In the genomic region with DNA sequence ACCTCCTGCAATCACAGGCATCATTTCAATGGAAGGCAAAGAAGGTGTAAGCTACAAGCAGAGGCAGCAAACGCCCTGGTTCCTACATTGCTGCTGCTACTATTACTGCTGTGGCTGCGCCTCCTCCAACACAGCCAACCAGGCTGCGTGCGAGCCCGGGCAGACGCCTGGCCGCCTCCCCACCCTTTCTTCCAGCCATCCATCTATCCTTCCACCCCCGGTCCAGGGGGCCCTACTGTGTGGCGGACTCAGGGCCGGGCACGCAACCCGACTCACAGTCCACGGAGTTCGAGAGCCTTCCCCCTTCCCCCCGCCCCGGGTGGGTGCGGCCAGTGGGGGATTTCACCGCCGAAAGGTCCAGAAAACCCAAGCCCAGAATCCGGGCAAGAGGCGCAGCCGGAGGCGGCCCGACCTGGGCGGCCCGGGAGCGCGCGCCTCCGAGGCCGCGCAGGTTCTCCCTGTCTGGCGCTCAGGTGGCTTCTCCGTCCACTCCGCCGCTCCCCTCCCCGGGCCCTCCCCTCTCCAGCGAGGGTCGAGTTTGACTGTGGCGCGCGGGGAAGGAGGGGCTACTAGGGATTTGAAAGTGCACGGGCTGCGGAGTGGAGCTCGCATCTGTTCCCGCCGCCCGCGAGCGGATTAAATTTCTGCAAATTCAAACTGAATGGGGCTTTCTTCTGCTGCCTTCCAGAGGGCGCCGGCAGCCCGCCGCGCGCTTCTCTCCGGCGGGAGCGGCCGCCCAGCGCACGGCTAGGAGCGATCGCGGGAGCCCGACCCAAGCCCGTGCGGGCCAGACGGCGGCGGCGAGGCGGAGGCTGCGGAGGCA, we compare ENCODE assay signal across 8 cellular contexts. TPM values are rescaled to one million over a fixed set of nuclear protein-coding genes. Genes with fewer than 3 reads are reported as not detected.
DNase-seq lines count a peak whose midpoint lies in the region; ATAC-seq, FAIRE-seq and TF ChIP-seq lines count a peak whose summit lies in the region.

TSS of gene HUNK (plus strand) at position 569 of the 823 bp plus-strand sequence. CDS start 655 bp downstream, outside the sequence.

- H3K9me3 ChIP-seq in astrocyte (ENCODE audit: insufficient read depth, low read depth, low read length), result no peaks in the 10 kb centered on the region
- no peaks in the 10 kb centered on the region for H3K9me3 ChIP-seq in iPS-18a (ENCODE audit: control insufficient read depth, low read depth, low read length)
- H3K9me3 ChIP-seq in gastrocnemius medialis, result no peaks in the 10 kb centered on the region

- no peaks in the 10 kb centered on the region for H3K9me3 Mint-ChIP-seq in astrocyte (ENCODE audit: unreplicated experiment)

- no peaks in the 10 kb centered on the region for H3K79me2 ChIP-seq in astrocyte (ENCODE audit: insufficient read depth, low read length)

- intact Hi-C loops in Right ventricle myocardium inferior (cut with DNase I), result no loop called here
- intact Hi-C loops in cardiac septum (cut with DNase I), result loop anchor here (5.0 kb wide), 1 partner anchor 310 kb away; no protein-coding TSS in a partner anchor
- intact Hi-C loops in gastrocnemius medialis (cut with DNase I; ENCODE audit: low total_unique reads), result loop anchor here (5.0 kb wide), 1 partner anchor 140 kb away; the partner anchor contains the start of gene SCAF4

- H3K4me3 Mint-ChIP-seq in astrocyte (ENCODE audit: unreplicated experiment), result peak within 1 kb of the TSS; percentile 85

- no peak for TF ChIP-seq POLR2A in gastrocnemius medialis (IDR thresholded peaks at IDR 0.05)

- H3K27ac ChIP-seq in astrocyte (ENCODE audit: low read depth, low read length) (no peak within 1 kb of the TSS), iPS-18a (ENCODE audit: low read length) (no peak within 1 kb of the TSS), gastrocnemius medialis (no peak within 1 kb of the TSS)

- ATAC-seq in Right ventricle myocardium inferior (peak; percentile 62), gastrocnemius medialis (peak in 1 of 2 donors; percentile 28), HG02970 (IDR thresholded peaks at IDR 0.05; ENCODE audit: low FRiP score, unreplicated experiment) (no peak)
- no peak for ATAC-seq in activated CD4-positive, CD25-positive, alpha-beta regulatory T cell treated with anti-CD3 and anti-CD28 coated beads, Interleukin-2, amount 50 U/mL, for 24 hours

- H3K36me3 Mint-ChIP-seq in astrocyte (ENCODE audit: low read depth, unreplicated experiment), result no peaks in the 10 kb centered on the region

- no peaks in the 10 kb centered on the region for H4K20me1 ChIP-seq in astrocyte (ENCODE audit: insufficient read depth, low read length)

- H3K4me3 ChIP-seq in astrocyte (ENCODE audit: insufficient read depth, low read depth, low read length) (peak within 1 kb of the TSS; percentile 51), iPS-18a (ENCODE audit: low read length) (peak within 1 kb of the TSS; percentile 72), gastrocnemius medialis (peak within 1 kb of the TSS; percentile 55 to 73 (median 58))

- DNase-seq in Right ventricle myocardium inferior (ENCODE audit: missing footprints), result no peak
- DNase-seq in cardiac septum (ENCODE audit: low spot score), result no peak
- peak; percentile 19 for DNase-seq in NCI-H226
- peak; percentile 22 for DNase-seq in astrocyte (ENCODE audit: low read depth)
- DNase-seq in gastrocnemius medialis, result no peak

- peak within 1 kb of the TSS; percentile 85 for H3K4me2 ChIP-seq in astrocyte (ENCODE audit: low read length)

- H3K36me3 ChIP-seq in astrocyte (ENCODE audit: insufficient read depth, low read length), result no peaks in the 10 kb centered on the region
- no peaks in the 10 kb centered on the region for H3K36me3 ChIP-seq in iPS-18a (ENCODE audit: control insufficient read depth, low read depth, low read length)
- no peaks in the 10 kb centered on the region for H3K36me3 ChIP-seq in gastrocnemius medialis

- H3K27me3 Mint-ChIP-seq in astrocyte (ENCODE audit: low read depth, unreplicated experiment), result peaks cover 26% of the 10 kb centered on the region

- H3K27ac Mint-ChIP-seq in astrocyte (ENCODE audit: unreplicated experiment), result peak within 1 kb of the TSS; percentile 47

- H3K4me1 Mint-ChIP-seq in astrocyte (ENCODE audit: low read depth, unreplicated experiment), result no peaks in the 10 kb centered on the region

- peak within 1 kb of the TSS; percentile 73 for H2AFZ ChIP-seq in astrocyte (ENCODE audit: low read depth, low read length)

- TF ChIP-seq CTCF in astrocyte (IDR thresholded peaks at IDR 0.05; ENCODE audit: insufficient read depth, low read depth, low read length) (no peak), gastrocnemius medialis (IDR thresholded peaks at IDR 0.05 in 4 of 5, conservative IDR thresholded peaks at IDR 0.05 in 1 of 5) (no peak)

- H3K4me1 ChIP-seq in astrocyte (ENCODE audit: insufficient read depth, low read length), result no peaks in the 10 kb centered on the region
- H3K4me1 ChIP-seq in iPS-18a (ENCODE audit: control insufficient read depth, low read depth, low read length), result peaks cover 22% of the 10 kb centered on the region
- H3K4me1 ChIP-seq in gastrocnemius medialis, result peaks cover 3 to 13% of the 10 kb centered on the region in 2 donors

- H3K27me3 ChIP-seq in astrocyte (ENCODE audit: insufficient read depth, low read length) (peaks cover 50% of the 10 kb centered on the region), iPS-18a (ENCODE audit: control insufficient read depth, insufficient read depth, low read length) (peaks cover 34% of the 10 kb centered on the region), gastrocnemius medialis (peaks cover 35 to 42% (median 40%) of the 10 kb centered on the region in 3 donors)

- FAIRE-seq in astrocyte (lab: Jason Lieb, UNC), result no peak

- in situ Hi-C loops in gastrocnemius medialis (cut with MboI; ENCODE audit: low sequenced_read_pairs in 4 of 4), result no loop called here

- H3K9ac ChIP-seq in astrocyte (ENCODE audit: low read length) (no peak within 1 kb of the TSS), iPS-18a (ENCODE audit: low read length) (peak within 1 kb of the TSS; percentile 52)

RNA-seq across cellular contexts. Expression of gene HUNK, which starts in this region (rescaled TPM):
- 0.08 TPM for total RNA-seq in Right ventricle myocardium inferior
- 0.73 TPM for total RNA-seq in cardiac septum
- 0.34 and 0.77 TPM in 2 replicates for total RNA-seq in astrocyte
- total RNA-seq in gastrocnemius medialis, result under 1 TPM in 1 of 4 donors, not detected in 3; 0.13 TPM

Comparison
In these comparisons a context has a peak if more than half of its experiments do, and no peak if none do; other contexts are left out.
1. Peak in ATAC-seq in Right ventricle myocardium inferior; RNA of the gene not detected or under 1 TPM.
2. Peak in DNase-seq, H3K4me3 ChIP-seq and H3K4me2 ChIP-seq in astrocyte; RNA of the gene not detected or under 1 TPM.